In genomic region chr9:87859786-87860185, GRCh38 we compare ENCODE assay signal across 32 cellular contexts. TPM values are rescaled to one million over a fixed set of nuclear protein-coding genes. Genes with fewer than 3 reads are reported as not detected.
"Had no signal": no experiment of that assay in that cellular context is flagged by ENCODE, and none has a peak within 500 bp of the region (broad histone marks: within the 10 kb centered on the region; RNA-seq: fewer than 3 reads in every experiment).

No MANE protein-coding gene starts in this region.

- H3K9me3 ChIP-seq: thyroid gland, upper lobe of right lung, vagina had no signal

- H3K36me3 Mint-ChIP-seq: stimulated activated effector memory CD8-positive, alpha-beta T cell treated with anti-CD3 and anti-CD28 coated beads, Interleukin-12 subunit alpha, Interleukin-12 subunit beta, amount 100 ng/mL, for 72 hours; stimulated activated memory B cell treated with anti-CD40 and anti-IgM and Interleukin-4, amounts not matched to agents 10 μg/mL and 1 μg/mL and 100 μg/mL, for 72 hours; type B pancreatic cell had no signal

- H3K4me3 ChIP-seq: stomach, suprapubic skin, thoracic aorta, thyroid gland, tibial artery, tibial nerve, transverse colon, upper lobe of left lung, upper lobe of right lung, uterus, vagina had no signal

- H3K36me3 ChIP-seq: stomach, suprapubic skin, thoracic aorta, thyroid gland, tibial artery, tibial nerve, transverse colon, upper lobe of left lung, upper lobe of right lung, uterus, vagina had no signal

- H3K27me3 ChIP-seq: stomach, suprapubic skin, thyroid gland, tibial artery, tibial nerve, transverse colon, upper lobe of left lung, upper lobe of right lung, uterus, vagina had no signal

- ATAC-seq: stimulated activated effector memory CD8-positive, alpha-beta T cell treated with anti-CD3 and anti-CD28 coated beads, Interleukin-12 subunit alpha, Interleukin-12 subunit beta, amount 100 ng/mL, for 72 hours; stimulated activated memory B cell treated with anti-CD40 and anti-IgM and Interleukin-4, amounts not matched to agents 10 μg/mL and 1 μg/mL and 100 μg/mL, for 72 hours; stimulated activated naive B cell treated with anti-CD40 and anti-IgM and Interleukin-4, amounts not matched to agents 10 μg/mL and 1 μg/mL and 100 μg/mL, for 72 hours; stimulated activated naive CD8-positive, alpha-beta T cell treated with anti-CD3 and anti-CD28 coated beads, Interleukin-15, amount 100 ng/mL, for 72 hours; stimulated activated naive CD8-positive, alpha-beta T cell treated with anti-CD3 and anti-CD28 coated beads, Interleukin-15, Interleukin-2, amounts not matched to agents 100 U/mL and 50 U/mL, for 24 hours; upper lobe of right lung had no signal

- H3K27ac ChIP-seq: stomach, suprapubic skin, thoracic aorta, thyroid gland, tibial artery, tibial nerve, transverse colon, upper lobe of left lung, upper lobe of right lung, uterus, vagina had no signal

- H3K4me3 Mint-ChIP-seq: stimulated activated effector memory CD8-positive, alpha-beta T cell treated with anti-CD3 and anti-CD28 coated beads, Interleukin-12 subunit alpha, Interleukin-12 subunit beta, amount 100 ng/mL, for 72 hours; stimulated activated memory B cell treated with anti-CD40 and anti-IgM and Interleukin-4, amounts not matched to agents 10 μg/mL and 1 μg/mL and 100 μg/mL, for 72 hours; stimulated activated naive B cell treated with anti-CD40 and anti-IgM and Interleukin-4, amounts not matched to agents 10 μg/mL and 1 μg/mL and 100 μg/mL, for 72 hours; stimulated activated naive CD8-positive, alpha-beta T cell treated with anti-CD3 and anti-CD28 coated beads, Interleukin-15, amount 100 ng/mL, for 72 hours; stimulated activated naive CD8-positive, alpha-beta T cell treated with anti-CD3 and anti-CD28 coated beads, Interleukin-15, Interleukin-2, amounts not matched to agents 100 ng/mL and 50 ng/mL, for 24 hours; type B pancreatic cell had no signal

- DNase-seq: stimulated activated CD4-positive, alpha-beta T cell treated with anti-CD3 and anti-CD28 coated beads, Interleukin-2, amount 100 ng/mL, for 48 hours; stimulated activated CD4-positive, alpha-beta T cell treated with anti-CD3 and anti-CD28 coated beads, Interleukin-4, amount 100 ng/mL, for 1 hour; stimulated activated CD4-positive, alpha-beta T cell treated with anti-CD3 and anti-CD28 coated beads, Interleukin-4, amount 100 ng/mL, for 24 hours; stimulated activated CD4-positive, alpha-beta T cell treated with anti-CD3 and anti-CD28 coated beads, Interleukin-4, amount 100 ng/mL, for 4 hours; stimulated activated CD8-positive, alpha-beta memory T cell treated with anti-CD3 and anti-CD28 coated beads, Interleukin-4, amount 100 ng/mL, for 48 hours; stimulated activated naive B cell treated with anti-CD40 and anti-IgM and Interleukin-4, amounts not matched to agents 10 μg/mL and 1 μg/mL and 100 μg/mL, for 72 hours; stimulated activated naive CD4-positive, alpha-beta T cell; stimulated activated naive CD4-positive, alpha-beta T cell treated with Interleukin-2 at 50 U/mL for 16 hours; stimulated activated naive CD8-positive, alpha-beta T cell treated with anti-CD3 and anti-CD28 coated beads, Interleukin-15, amount 100 ng/mL, for 72 hours; stimulated activated naive CD8-positive, alpha-beta T cell treated with anti-CD3 and anti-CD28 coated beads, Interleukin-15, Interleukin-2, amounts not matched to agents 100 U/mL and 50 U/mL, for 24 hours; stomach; substantia nigra; thyroid gland; tibial artery; transverse colon; trophoblast cell; upper lobe of right lung; uterus had no signal

- H3K4me1 ChIP-seq: stomach, suprapubic skin, thyroid gland, tibial artery, tibial nerve, upper lobe of left lung, upper lobe of right lung, uterus, vagina had no signal

- H3K27me3 Mint-ChIP-seq: stimulated activated memory B cell treated with anti-CD40 and anti-IgM and Interleukin-4, amounts not matched to agents 10 μg/mL and 1 μg/mL and 100 μg/mL, for 72 hours; stimulated activated naive CD8-positive, alpha-beta T cell treated with anti-CD3 and anti-CD28 coated beads, Interleukin-15, Interleukin-2, amounts not matched to agents 100 ng/mL and 50 ng/mL, for 24 hours; type B pancreatic cell had no signal

- H3K4me1 Mint-ChIP-seq: stimulated activated memory B cell treated with anti-CD40 and anti-IgM and Interleukin-4, amounts not matched to agents 10 μg/mL and 1 μg/mL and 100 μg/mL, for 72 hours; stimulated activated naive B cell treated with anti-CD40 and anti-IgM and Interleukin-4, amounts not matched to agents 10 μg/mL and 1 μg/mL and 100 μg/mL, for 72 hours; stimulated activated naive CD8-positive, alpha-beta T cell treated with anti-CD3 and anti-CD28 coated beads, Interleukin-15, amount 100 ng/mL, for 72 hours had no signal

- H3K27ac Mint-ChIP-seq: stimulated activated effector memory CD8-positive, alpha-beta T cell treated with anti-CD3 and anti-CD28 coated beads, Interleukin-12 subunit alpha, Interleukin-12 subunit beta, amount 100 ng/mL, for 72 hours; stimulated activated memory B cell treated with anti-CD40 and anti-IgM and Interleukin-4, amounts not matched to agents 10 μg/mL and 1 μg/mL and 100 μg/mL, for 72 hours; stimulated activated naive B cell treated with anti-CD40 and anti-IgM and Interleukin-4, amounts not matched to agents 10 μg/mL and 1 μg/mL and 100 μg/mL, for 72 hours; stimulated activated naive CD8-positive, alpha-beta T cell treated with anti-CD3 and anti-CD28 coated beads, Interleukin-15, amount 100 ng/mL, for 72 hours; stimulated activated naive CD8-positive, alpha-beta T cell treated with anti-CD3 and anti-CD28 coated beads, Interleukin-15, Interleukin-2, amounts not matched to agents 100 ng/mL and 50 ng/mL, for 24 hours; type B pancreatic cell had no signal

RNA-seq across cellular contexts. Expression of gene SPATA31E1, which starts 22.9 kb away (rescaled TPM):
- total RNA-seq: stomach, subcutaneous adipose tissue, suprapubic skin, temporal lobe, thoracic aorta, tibial nerve, transverse colon, upper lobe of left lung, upper lobe of right lung, ureter, urinary bladder, uterus, vagina had no signal
- polyA plus RNA-seq: stomach had no signal

RNA-seq across cellular contexts. Expression of gene SPATA31C1, which starts 58.0 kb away (rescaled TPM):
- total RNA-seq: stomach, subcutaneous adipose tissue, suprapubic skin, temporal lobe, thoracic aorta, thyroid gland, tibial nerve, transverse colon, upper lobe of left lung, upper lobe of right lung, ureter, vagina had no signal
- polyA plus RNA-seq: stomach, thymus, urinary bladder had no signal
